12 cellular contexts compared by ENCODE assay signal in genomic region chr7:607938-608337, GRCh38.
A peak's percentile ranks its signal among the peaks of the same experiment; 100 is the strongest.
DNase-seq lines count a peak whose midpoint lies in the region; TF ChIP-seq lines count a peak whose summit lies in the region.
"Had no signal": no experiment of that assay in that cellular context is flagged by ENCODE, and none has a peak within 500 bp of the region (broad histone marks: within the 10 kb centered on the region; RNA-seq: fewer than 3 reads in every experiment).

No MANE protein-coding gene starts in this region.

- H3K36me3 ChIP-seq in A673 (ENCODE audit: insufficient read depth, low read length, poor library complexity, severe bottlenecking) (no peaks in the 10 kb centered on the region), esophagus squamous epithelium (peaks cover 0 to 11% (median 0%) of the 10 kb centered on the region in 3 donors)
- H3K36me3 ChIP-seq in CD8-positive, alpha-beta memory T cell (ENCODE audit: insufficient read depth, low read length), result no peaks in the 10 kb centered on the region

- H3K27me3 ChIP-seq in A673 (replicated peaks; ENCODE audit: insufficient read depth, low read depth, low read length, poor library complexity), result no peaks in the 10 kb centered on the region
- H3K27me3 ChIP-seq in CD8-positive, alpha-beta memory T cell (ENCODE audit: insufficient read depth, low read length, poor library complexity, severe bottlenecking), result no peaks in the 10 kb centered on the region
- no peaks in the 10 kb centered on the region for H3K27me3 ChIP-seq in esophagus squamous epithelium

- H3K27ac Mint-ChIP-seq in CD8-positive, alpha-beta memory T cell, result peak overlapping the region; percentile 50 to 98 (median 88)
- peak overlapping the region; percentile 96 for H3K27ac Mint-ChIP-seq in activated naive CD8-positive, alpha-beta T cell treated with anti-CD3 and anti-CD28 coated beads for 36 hours
- peak overlapping the region; percentile 89 for H3K27ac Mint-ChIP-seq in mesothelial cell of epicardium

- peak overlapping the region; percentile 30 for H3K27ac ChIP-seq in A673 (ENCODE audit: low read depth, low read length, poor library complexity, severe bottlenecking)
- H3K27ac ChIP-seq in CD8-positive, alpha-beta memory T cell (ENCODE audit: low read depth, low read length), result no peak overlapping the region
- H3K27ac ChIP-seq in esophagus squamous epithelium, result peak overlapping the region in 2 of 4 donors; percentile 31 to 50

- CTCF ChIA-PET in A673 (lab: Charles Lee), result no interaction called here
- CTCF ChIA-PET in CD8-positive, alpha-beta memory T cell (lab: Charles Lee), result no interaction called here
- CTCF ChIA-PET in HEK293T (lab: Yijun Ruan, JAX), result no interaction called here

- no peak for TF ChIP-seq CTCF in A673 (conservative IDR thresholded peaks at IDR 0.05; ENCODE audit: low read depth, low read length)
- TF ChIP-seq CTCF in mesothelial cell of epicardium (IDR thresholded peaks at IDR 0.05; ENCODE audit: unreplicated experiment), result no peak
- TF ChIP-seq CTCF in esophagus squamous epithelium (IDR thresholded peaks at IDR 0.05), result no peak

- peak overlapping the region in 5 of 7 donors; percentile 37 to 73 (median 50) for H3K4me3 Mint-ChIP-seq in CD8-positive, alpha-beta memory T cell
- H3K4me3 Mint-ChIP-seq in activated naive CD8-positive, alpha-beta T cell treated with anti-CD3 and anti-CD28 coated beads for 36 hours, result peak overlapping the region; percentile 82
- no peak overlapping the region for H3K4me3 Mint-ChIP-seq in mesothelial cell of epicardium

- no TSS peak for BruUV-seq in A673 (replicated peaks; lab: Mats Ljungman, UMichigan)

- peaks cover 60 to 71% (median 69%) of the 10 kb centered on the region in 3 donors for H3K4me1 Mint-ChIP-seq in CD8-positive, alpha-beta memory T cell
- peaks cover 76% of the 10 kb centered on the region for H3K4me1 Mint-ChIP-seq in activated naive CD8-positive, alpha-beta T cell treated with anti-CD3 and anti-CD28 coated beads for 36 hours
- H3K4me1 Mint-ChIP-seq in mesothelial cell of epicardium, result peaks cover 20% of the 10 kb centered on the region

- intact Hi-C loops in A673 (cut with micrococcal nuclease; ENCODE audit: unreplicated experiment) (loop anchor here (10.0 kb wide), 1 partner anchor 167 kb away; no protein-coding TSS in a partner anchor), esophagus squamous epithelium (cut with DNase I) (no loop called here)

- peaks cover 18% of the 10 kb centered on the region for H3K4me1 ChIP-seq in A673 (ENCODE audit: insufficient read depth, low read length, poor library complexity, severe bottlenecking)
- peaks cover 54% of the 10 kb centered on the region for H3K4me1 ChIP-seq in CD8-positive, alpha-beta memory T cell (ENCODE audit: insufficient read depth, low read length)
- H3K4me1 ChIP-seq in esophagus squamous epithelium, result peaks cover 6 to 64% (median 15%) of the 10 kb centered on the region in 3 donors

- WGBS in esophagus squamous epithelium, 2 donors, result 67 to 92% methylated on average over 12 of the region's 13 CpGs

- H3K27me3 Mint-ChIP-seq in CD8-positive, alpha-beta memory T cell, result no peaks in the 10 kb centered on the region
- no peaks in the 10 kb centered on the region for H3K27me3 Mint-ChIP-seq in activated naive CD8-positive, alpha-beta T cell treated with anti-CD3 and anti-CD28 coated beads for 36 hours
- no peaks in the 10 kb centered on the region for H3K27me3 Mint-ChIP-seq in mesothelial cell of epicardium (ENCODE audit: low read depth)

- peaks cover 10 to 11% (median 10%) of the 10 kb centered on the region in 3 donors for H3K36me3 Mint-ChIP-seq in CD8-positive, alpha-beta memory T cell
- peaks cover 78% of the 10 kb centered on the region for H3K36me3 Mint-ChIP-seq in activated naive CD8-positive, alpha-beta T cell treated with anti-CD3 and anti-CD28 coated beads for 36 hours
- H3K36me3 Mint-ChIP-seq in mesothelial cell of epicardium, result peaks cover 9% of the 10 kb centered on the region

- DNase-seq in A673 (ENCODE audit: low spot score), result no peak
- peak in 3 of 5 donors; percentile 33 to 77 (median 35) for DNase-seq in CD8-positive, alpha-beta memory T cell
- DNase-seq in activated naive CD8-positive, alpha-beta T cell treated with anti-CD3 and anti-CD28 coated beads for 36 hours, result peak; percentile 69
- peak in 1 of 2 experiments; percentile 6 for DNase-seq in mesothelial cell of epicardium (ENCODE audit: low spot score in 2 of 2, unreplicated experiment in 2 of 2)
- no peak for DNase-seq in HEK293T (ENCODE audit: extremely low spot score)
- no peak for DNase-seq in esophagus squamous epithelium (lab: John Stamatoyannopoulos, UW)
- DNase-seq in NK-92 treated with Interleukin-12 subunit alpha and Interleukin-12 subunit beta, amount 100 ng/mL, for 24 hours (lab: John Stamatoyannopoulos, UW), result no peak
- no peak for DNase-seq in SKM-1 treated with dmso at 0.1 percent for 144 hours (lab: John Stamatoyannopoulos, UW; ENCODE audit: unreplicated experiment)
- DNase-seq: C1 segment of cervical spinal cord; effector memory CD4-positive, alpha-beta T cell; HCEC 1CT; NCI-H510A had no signal

- POLR2A ChIA-PET in A673 (lab: Charles Lee; ENCODE audit: low non-redundant PET) (no interaction called here), HEK293T (lab: Yijun Ruan, JAX) (no interaction called here)
- POLR2A ChIA-PET in CD8-positive, alpha-beta memory T cell (lab: Charles Lee), result no interaction called here

- H3K4me3 ChIP-seq in A673 (ENCODE audit: low read depth, low read length, poor library complexity, severe bottlenecking) (no peak overlapping the region), esophagus squamous epithelium (no peak overlapping the region)
- no peak overlapping the region for H3K4me3 ChIP-seq in CD8-positive, alpha-beta memory T cell (ENCODE audit: low read length)

- H3K9me3 ChIP-seq in A673 (ENCODE audit: low read depth, low read length, poor library complexity, severe bottlenecking), result no peaks in the 10 kb centered on the region
- H3K9me3 ChIP-seq in CD8-positive, alpha-beta memory T cell (ENCODE audit: low read length), result no peaks in the 10 kb centered on the region
- no peaks in the 10 kb centered on the region for H3K9me3 ChIP-seq in esophagus squamous epithelium

- peaks cover 0 to 6% (median 0%) of the 10 kb centered on the region in 5 donors for H3K9me3 Mint-ChIP-seq in CD8-positive, alpha-beta memory T cell
- H3K9me3 Mint-ChIP-seq in activated naive CD8-positive, alpha-beta T cell treated with anti-CD3 and anti-CD28 coated beads for 36 hours, result peaks cover 18% of the 10 kb centered on the region
- no peaks in the 10 kb centered on the region for H3K9me3 Mint-ChIP-seq in mesothelial cell of epicardium

- TF ChIP-seq POLR2A in esophagus squamous epithelium (IDR thresholded peaks at IDR 0.05), result no peak

TF ChIP-seq in HEK293T, 16 proteins besides CTCF, POLR2A, EP300 and RAD21:
- no peak for TF ChIP-seq LEF1 (IDR thresholded peaks at IDR 0.05; ENCODE audit: borderline replicate concordance)
- no peak for TF ChIP-seq PKNOX1 (IDR thresholded peaks at IDR 0.05)
- no peak for TF ChIP-seq FOXM1 (IDR thresholded peaks at IDR 0.05; ENCODE audit: borderline replicate concordance)
- no peak for TF ChIP-seq CTBP1 (IDR thresholded peaks at IDR 0.05; ENCODE audit: borderline replicate concordance)
- TF ChIP-seq ZNF384 (IDR thresholded peaks at IDR 0.05), result no peak
- TF ChIP-seq ELF4 (IDR thresholded peaks at IDR 0.05), result no peak
- TF ChIP-seq ARNT (IDR thresholded peaks at IDR 0.05), result no peak
- TF ChIP-seq FOXK2 (IDR thresholded peaks at IDR 0.05), result no peak

Comparison
In these comparisons a context has a peak if more than half of its experiments do, and no peak if none do; other contexts are left out.
1. DNase-seq: peak in CD8-positive, alpha-beta memory T cell (3 of 5) and activated naive CD8-positive, alpha-beta T cell treated with anti-CD3 and anti-CD28 coated beads for 36 hours (single experiment); none in A673 (single experiment), HEK293T (single experiment), esophagus squamous epithelium (single experiment), NK-92 treated with Interleukin-12 subunit alpha and Interleukin-12 subunit beta, amount 100 ng/mL, for 24 hours (single experiment) and SKM-1 treated with dmso at 0.1 percent for 144 hours (single experiment).
2. Peak in every context shown above with its lines, with median percentiles within 50 percentile points of each other: H3K27ac Mint-ChIP-seq.